ENCODE assay signal across 23 cellular contexts in genomic region chr5:26245327-26245726, GRCh38.
A peak's percentile ranks its signal among the peaks of the same experiment; 100 is the strongest.
DNase-seq lines count a peak whose midpoint lies in the region; ATAC-seq, FAIRE-seq and TF ChIP-seq lines count a peak whose summit lies in the region.
"Had no signal": no experiment of that assay in that cellular context is flagged by ENCODE, and none has a peak within 500 bp of the region (broad histone marks: within the 10 kb centered on the region; RNA-seq: fewer than 3 reads in every experiment).

No MANE protein-coding gene starts in this region.

- H3K14ac ChIP-seq in mesenchymal stem cell (ENCODE audit: low read length in 2 of 2): no peak overlapping the region

- H3K27me3 ChIP-seq in PC-9 (ENCODE audit: insufficient read depth, low read depth): no peaks in the 10 kb centered on the region
- no peaks in the 10 kb centered on the region for H3K27me3 ChIP-seq in mesenchymal stem cell (ENCODE audit: control insufficient read depth in 1 of 2, insufficient read depth in 1 of 2, low read length in 2 of 2)
- no peaks in the 10 kb centered on the region for H3K27me3 ChIP-seq in HepG2 (ENCODE audit: control insufficient read depth in 1 of 2, insufficient read depth in 2 of 2, low read length in 2 of 2)
- H3K27me3 ChIP-seq: BLaER1, SJSA1 had no signal

- no peak overlapping the region for H2BK5ac ChIP-seq in mesenchymal stem cell (ENCODE audit: low read depth, low read length, poor library complexity, severe bottlenecking)

- no peak overlapping the region for H3K23ac ChIP-seq in mesenchymal stem cell (ENCODE audit: low read length in 2 of 2)

- H3K9me2 ChIP-seq in PC-9 (ENCODE audit: insufficient read depth): no peaks in the 10 kb centered on the region

- H3K4me1 ChIP-seq in A549 (0 out of 3 replicates have a peak, but pooled peaks cover 3% of the 10 kb centered on the region), PC-9 (replicated peaks; ENCODE audit: insufficient read depth) (no peaks in the 10 kb centered on the region), mesenchymal stem cell (ENCODE audit: control insufficient read depth, insufficient read depth, low read depth, low read length) (no peaks in the 10 kb centered on the region), HepG2 (ENCODE audit: insufficient read depth, low read length) (no peaks in the 10 kb centered on the region)
- H3K4me1 ChIP-seq: BLaER1, SJSA1 had no signal

- no peak for TF ChIP-seq EP300 in A549 (IDR thresholded peaks at IDR 0.05)
- no peak for TF ChIP-seq EP300 in HepG2 (IDR thresholded peaks at IDR 0.05; ENCODE audit: low read depth in 2 of 2, low read length in 2 of 2)
- TF ChIP-seq EP300 in HepG2 (CRISPR knock-in tag; IDR thresholded peaks at IDR 0.05; ENCODE audit: borderline replicate concordance): no peak

- ATAC-seq in A549: peak; percentile 54 to 75; a peak in 3 of 6 replicates
- no peak for ATAC-seq in HepG2
- ATAC-seq: GM12878 had no signal

- H3K18ac ChIP-seq in mesenchymal stem cell (ENCODE audit: low read depth in 1 of 2, low read length in 2 of 2): no peak overlapping the region

- FAIRE-seq in A549 (lab: Jason Lieb, UNC) (no peak), H54 (lab: Jason Lieb, UNC) (peak; percentile 81), HepG2 (lab: Jason Lieb, UNC) (no peak)
- FAIRE-seq: GM12878 had no signal

- TF ChIP-seq POLR2A in A549 (IDR thresholded peaks at IDR 0.05; ENCODE audit: low read length) (no peak), H54 (IDR thresholded peaks at IDR 0.05; ENCODE audit: low read depth, low read length) (no peak), HepG2 (IDR thresholded peaks at IDR 0.05; ENCODE audit: insufficient read depth in 1 of 2, low read depth in 2 of 2, low read length in 2 of 2) (no peak), erythroblast (IDR thresholded peaks at IDR 0.05; ENCODE audit: low read length) (no peak)

- H4K20me1 ChIP-seq in PC-9 (ENCODE audit: insufficient read depth) (no peaks in the 10 kb centered on the region), HepG2 (ENCODE audit: insufficient read depth, low read length) (no peaks in the 10 kb centered on the region)
- H4K20me1 ChIP-seq: BLaER1 had no signal

- H3K79me2 ChIP-seq in PC-9 (ENCODE audit: low read depth) (no peaks in the 10 kb centered on the region), HepG2 (ENCODE audit: insufficient read depth, low read length) (no peaks in the 10 kb centered on the region)

- no peak overlapping the region for H2BK120ac ChIP-seq in mesenchymal stem cell (ENCODE audit: low read depth, low read length)

- peak overlapping the region; percentile 78 for H3K4me2 ChIP-seq in A549
- no peak overlapping the region for H3K4me2 ChIP-seq in PC-9
- no peak overlapping the region for H3K4me2 ChIP-seq in mesenchymal stem cell (ENCODE audit: low read length, poor library complexity, severe bottlenecking)
- H3K4me2 ChIP-seq in HepG2 (ENCODE audit: low read depth, low read length): no peak overlapping the region
- H3K4me2 ChIP-seq: BLaER1 had no signal

- no peak overlapping the region for H4K91ac ChIP-seq in mesenchymal stem cell (ENCODE audit: low read length)

- H2BK12ac ChIP-seq in mesenchymal stem cell (ENCODE audit: low read length in 2 of 2): no peak overlapping the region

- BruUV-seq in PC-9 (replicated peaks; lab: Mats Ljungman, UMichigan) (no TSS peak), HepG2 (replicated peaks; lab: Mats Ljungman, UMichigan) (no TSS peak)

- no peak for TF ChIP-seq CTCF in A549 (IDR thresholded peaks at IDR 0.05)
- no peak for TF ChIP-seq CTCF in PC-9 (conservative IDR thresholded peaks at IDR 0.05)
- TF ChIP-seq CTCF in HepG2 (CRISPR knock-in tag; IDR thresholded peaks at IDR 0.05): no peak

- WGBS in A549 (ENCODE audit: missing lambda C conversion rate): 10% methylated on average over 5 of the region's 5 CpGs
- WGBS in mesenchymal stem cell: 93% methylated on average over 5 of the region's 5 CpGs
- 27% methylated on average over 5 of the region's 5 CpGs for WGBS in HepG2 (ENCODE audit: low lambda C conversion rate)

- TF ChIP-seq RAD21 in A549 (conservative IDR thresholded peaks at IDR 0.05 in 1 of 2, IDR thresholded peaks at IDR 0.05 in 1 of 2) (no peak), HepG2 (CRISPR knock-in tag; IDR thresholded peaks at IDR 0.05) (no peak)

- DNase-seq in A549 (ENCODE audit: low read depth in 1 of 2, low spot score in 1 of 2) (peak in 1 of 2 experiments; percentile 10), H54 (ENCODE audit: insufficient read length, low spot score) (no peak), PC-9 (no peak), mesenchymal stem cell (no peak), NCI-H524 (lab: John Stamatoyannopoulos, UW) (no peak), HepG2 (ENCODE audit: low spot score) (no peak), erythroblast (lab: John Stamatoyannopoulos, UW) (no peak), NCI-H2196 treated with DMSO at 0.1 percent for 48 hours (lab: John Stamatoyannopoulos, UW; ENCODE audit: unreplicated experiment) (no peak)
- DNase-seq: CD4-positive, alpha-beta T cell; COR-L47; DMS79 treated with DMSO at 0.1 percent for 48 hours; GM23248; Kasumi-1; MM.1S; NCI-H1048; NCI-H1417 treated with DMSO at 0.1 percent for 48 hours; NCI-H187; NCI-H510A treated with DMSO at 0.1 percent for 48 hours; NCI-H774 had no signal

- no peaks in the 10 kb centered on the region for H3F3A ChIP-seq in PC-9 (ENCODE audit: insufficient read depth, low read depth)

- H3K9ac ChIP-seq in mesenchymal stem cell (ENCODE audit: low read length) (peak overlapping the region; percentile 80), HepG2 (ENCODE audit: insufficient read depth, low read depth, low read length) (no peak overlapping the region)
- H3K9ac ChIP-seq: BLaER1, GM23248 had no signal

- 0 out of 2 replicates have a peak overlapping the region, but pooled peaks have one; percentile 58 for H2AFZ ChIP-seq in PC-9
- H2AFZ ChIP-seq in mesenchymal stem cell (ENCODE audit: low read depth, low read length): no peak overlapping the region
- H2AFZ ChIP-seq in HepG2 (ENCODE audit: low read length): no peak overlapping the region
- H2AFZ ChIP-seq: GM23248 had no signal

- CTCF ChIA-PET in A549 (lab: Yijun Ruan, JAX) (no interaction called here), PC-9 (lab: Charles Lee) (no interaction called here), HepG2 (lab: Yijun Ruan, JAX; ENCODE audit: low intra/inter-chr PET ratio, low total read pairs) (no interaction called here)

- H2BK15ac ChIP-seq in mesenchymal stem cell (ENCODE audit: low read depth, poor library complexity, severe bottlenecking): no peak overlapping the region

- intact Hi-C loops in PC-9 (cut with micrococcal nuclease; ENCODE audit: unreplicated experiment) (no loop called here), HepG2 (cut with micrococcal nuclease; ENCODE audit: unreplicated experiment) (no loop called here)

- H2AK5ac ChIP-seq in mesenchymal stem cell (ENCODE audit: low read length, severe bottlenecking): no peak overlapping the region

- H3K79me1 ChIP-seq in mesenchymal stem cell (replicated peaks; ENCODE audit: low read length, poor library complexity, severe bottlenecking): no peaks in the 10 kb centered on the region

- H3K9me3 ChIP-seq in A549 (no peaks in the 10 kb centered on the region), PC-9 (ENCODE audit: insufficient read depth, low read depth) (no peaks in the 10 kb centered on the region), mesenchymal stem cell (ENCODE audit: control insufficient read depth, low read length) (no peaks in the 10 kb centered on the region), HepG2 (ENCODE audit: low read length) (peaks cover 5% of the 10 kb centered on the region; the same call in 1 of the 2 replicates)
- H3K9me3 ChIP-seq: BLaER1, SJSA1 had no signal

- H3K27ac ChIP-seq in A549 (peak overlapping the region in 1 of 2 experiments; percentile 44; a peak in 2 of 6 replicates), PC-9 (no peak overlapping the region), mesenchymal stem cell (ENCODE audit: low read length, poor library complexity, severe bottlenecking) (no peak overlapping the region), HepG2 (ENCODE audit: extremely low read length, insufficient read depth, low read length) (no peak overlapping the region)
- H3K27ac ChIP-seq: BLaER1, GM23248, RWPE1, SJSA1 had no signal

- no peak overlapping the region for H3K4ac ChIP-seq in mesenchymal stem cell (ENCODE audit: low read depth in 1 of 2, low read length in 2 of 2)

- no peak overlapping the region for H4K8ac ChIP-seq in mesenchymal stem cell (ENCODE audit: low read length)

- POLR2A ChIA-PET in A549 (lab: Yijun Ruan, JAX) (no interaction called here), PC-9 (lab: Charles Lee; ENCODE audit: unreplicated experiment) (interaction anchor here (0.6 kb wide), 1 partner anchor 316 kb away, joined by 3 read pairs; no protein-coding TSS in a partner anchor), HepG2 (lab: Yijun Ruan, JAX) (no interaction called here)

- H3K36me3 ChIP-seq in PC-9 (ENCODE audit: low read depth) (no peaks in the 10 kb centered on the region), mesenchymal stem cell (ENCODE audit: control insufficient read depth in 1 of 2, insufficient read depth in 2 of 2, low read depth in 1 of 2, low read length in 2 of 2) (no peaks in the 10 kb centered on the region), HepG2 (replicated peaks in 1 of 2; ENCODE audit: control insufficient read depth in 1 of 2, insufficient read depth in 2 of 2, low read length in 2 of 2) (no peaks in the 10 kb centered on the region)
- H3K36me3 ChIP-seq: BLaER1, SJSA1 had no signal

- in situ Hi-C loops in HepG2 (cut with HindIII; ENCODE audit: extremely low pct_ligation_motif_present, low pct_unique_long_range_greater_than_20kb): no loop called here

- H3K4me3 ChIP-seq in A549 (peak overlapping the region; percentile 43), PC-9 (no peak overlapping the region), mesenchymal stem cell (ENCODE audit: insufficient read depth in 1 of 2, low read depth in 1 of 2, low read length in 2 of 2) (peak overlapping the region in 1 of 2 experiments; percentile 68), HepG2 (replicated peaks in 1 of 3; ENCODE audit: insufficient read depth in 1 of 3, low read depth in 2 of 3, low read length in 3 of 3) (no peak overlapping the region)
- H3K4me3 ChIP-seq: BLaER1, GM12878, GM23248, SJSA1 had no signal

TF ChIP-seq in HepG2, 621 proteins besides CTCF, POLR2A, EP300 and RAD21 (continues in another document):
- TF ChIP-seq ZNF615 (CRISPR knock-in tag; IDR thresholded peaks at IDR 0.05; ENCODE audit: borderline replicate concordance): no peak
- no peak for TF ChIP-seq MYNN (CRISPR knock-in tag; IDR thresholded peaks at IDR 0.05; ENCODE audit: low read depth)
- no peak for TF ChIP-seq MEIS2 (CRISPR knock-in tag; IDR thresholded peaks at IDR 0.05)
